In the genomic region with DNA sequence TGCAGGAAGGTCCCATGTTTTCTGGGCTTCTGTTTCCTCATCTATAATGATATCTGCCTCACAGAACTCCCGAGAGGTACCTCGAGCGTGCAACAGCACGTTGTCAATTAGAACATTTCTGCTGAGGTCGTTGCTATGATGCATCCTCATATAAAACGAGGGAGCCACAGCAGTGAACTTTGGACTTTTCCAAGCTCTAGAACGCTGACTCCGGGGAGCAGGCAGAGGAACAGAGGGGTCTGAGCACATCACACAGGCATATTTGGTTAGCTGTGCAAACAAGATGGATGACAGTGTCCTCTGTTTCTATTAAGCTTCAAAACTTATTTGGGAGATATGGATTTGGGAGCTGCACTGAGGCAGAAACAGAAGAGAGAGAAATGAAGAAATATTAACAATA, we compare ENCODE assay signal across 20 cellular contexts.
"Had no signal": no experiment of that assay in that cellular context is flagged by ENCODE, and none has a peak within 500 bp of the region (broad histone marks: within the 10 kb centered on the region; RNA-seq: fewer than 3 reads in every experiment).

No MANE protein-coding gene starts in this region.

- H3K27ac Mint-ChIP-seq: activated CD8-positive, alpha-beta memory T cell treated with anti-CD3 and anti-CD28 coated beads, Interleukin-2, amount 10 ng/mL, durations not matched to agents 7 days and 5 days; activated naive CD4-positive, alpha-beta T cell treated with anti-CD3 and anti-CD28 coated beads, Interleukin-2, amount 50 U/mL, for 72 hours; activated T-cell treated with anti-CD3 and anti-CD28 coated beads, Interleukin-2, amount 50 U/mL, for 24 hours; stimulated activated memory B cell treated with anti-CD40 and anti-IgM and Interleukin-4, amounts not matched to agents 10 μg/mL and 1 μg/mL and 100 μg/mL, for 72 hours had no signal

- H3K4me3 ChIP-seq: body of pancreas, gastroesophageal sphincter, right atrium auricular region, spleen had no signal

- H3K4me3 Mint-ChIP-seq: activated CD8-positive, alpha-beta memory T cell treated with anti-CD3 and anti-CD28 coated beads, Interleukin-2, amount 10 ng/mL, durations not matched to agents 7 days and 5 days; activated T-cell treated with anti-CD3 and anti-CD28 coated beads, Interleukin-2, amount 50 U/mL, for 24 hours; stimulated activated memory B cell treated with anti-CD40 and anti-IgM and Interleukin-4, amounts not matched to agents 10 μg/mL and 1 μg/mL and 100 μg/mL, for 72 hours had no signal

- H3K4me1 Mint-ChIP-seq: activated CD8-positive, alpha-beta memory T cell treated with anti-CD3 and anti-CD28 coated beads, Interleukin-2, amount 10 ng/mL, durations not matched to agents 7 days and 5 days; stimulated activated memory B cell treated with anti-CD40 and anti-IgM and Interleukin-4, amounts not matched to agents 10 μg/mL and 1 μg/mL and 100 μg/mL, for 72 hours had no signal

- H3K36me3 Mint-ChIP-seq: activated CD8-positive, alpha-beta memory T cell treated with anti-CD3 and anti-CD28 coated beads, Interleukin-2, amount 10 ng/mL, durations not matched to agents 7 days and 5 days; activated naive CD4-positive, alpha-beta T cell treated with anti-CD3 and anti-CD28 coated beads, Interleukin-2, amount 50 U/mL, for 72 hours; stimulated activated memory B cell treated with anti-CD40 and anti-IgM and Interleukin-4, amounts not matched to agents 10 μg/mL and 1 μg/mL and 100 μg/mL, for 72 hours had no signal

- FAIRE-seq: kidney had no signal

- H3K27me3 ChIP-seq: body of pancreas, gastroesophageal sphincter, right atrium auricular region, spleen had no signal

- H3K27me3 Mint-ChIP-seq: activated CD8-positive, alpha-beta memory T cell treated with anti-CD3 and anti-CD28 coated beads, Interleukin-2, amount 10 ng/mL, durations not matched to agents 7 days and 5 days; activated T-cell treated with anti-CD3 and anti-CD28 coated beads, Interleukin-2, amount 50 U/mL, for 24 hours; stimulated activated memory B cell treated with anti-CD40 and anti-IgM and Interleukin-4, amounts not matched to agents 10 μg/mL and 1 μg/mL and 100 μg/mL, for 72 hours had no signal

- H3K9me3 Mint-ChIP-seq: activated naive CD4-positive, alpha-beta T cell treated with anti-CD3 and anti-CD28 coated beads, Interleukin-2, amount 50 U/mL, for 72 hours; activated T-cell treated with anti-CD3 and anti-CD28 coated beads, Interleukin-2, amount 50 U/mL, for 24 hours; stimulated activated memory B cell treated with anti-CD40 and anti-IgM and Interleukin-4, amounts not matched to agents 10 μg/mL and 1 μg/mL and 100 μg/mL, for 72 hours had no signal

- ATAC-seq: activated CD4-positive, CD25-positive, alpha-beta regulatory T cell treated with anti-CD3 and anti-CD28 coated beads, Interleukin-2, amount 50 U/mL, for 24 hours; activated CD8-positive, alpha-beta memory T cell treated with anti-CD3 and anti-CD28 coated beads, Interleukin-2, amount 10 ng/mL, durations not matched to agents 7 days and 5 days; activated naive CD4-positive, alpha-beta T cell treated with anti-CD3 and anti-CD28 coated beads, Interleukin-2, amount 50 U/mL, for 72 hours; body of pancreas; gastroesophageal sphincter; stimulated activated memory B cell treated with anti-CD40 and anti-IgM and Interleukin-4, amounts not matched to agents 10 μg/mL and 1 μg/mL and 100 μg/mL, for 72 hours had no signal

- H3K27ac ChIP-seq: body of pancreas, epithelial cell of prostate, right atrium auricular region, spleen had no signal

- DNase-seq: activated CD4-positive, alpha-beta T cell treated with anti-CD3 and anti-CD28 coated beads, Interleukin-2, amount 50 U/mL, for 4 hours; activated CD8-positive, alpha-beta memory T cell treated with anti-CD3 and anti-CD28 coated beads, Interleukin-2, amount 10 ng/mL, durations not matched to agents 7 days and 5 days; activated effector memory CD4-positive, alpha-beta T cell treated with anti-CD3 and anti-CD28 coated beads, Interleukin-2, amount 50 U/mL, for 16 hours; activated T-cell treated with anti-CD3 and anti-CD28 coated beads, Interleukin-2, amount 50 U/mL, for 24 hours; amniotic stem cell; central memory CD4-positive, alpha-beta T cell; cortex of kidney; effector CD8-positive, alpha-beta T cell; kidney; spleen; stimulated activated CD4-positive, alpha-beta T cell treated with anti-CD3 and anti-CD28 coated beads, Interleukin-1b, Interleukin-23, amount 100 ng/mL, for 48 hours; substantia nigra; T-helper 2 cell had no signal

- H3K9me3 ChIP-seq: body of pancreas, gastroesophageal sphincter, right atrium auricular region, spleen had no signal

- H3K36me3 ChIP-seq: gastroesophageal sphincter, right atrium auricular region, spleen had no signal
